ENCODE assay signal across 28 cellular contexts in the genomic region with DNA sequence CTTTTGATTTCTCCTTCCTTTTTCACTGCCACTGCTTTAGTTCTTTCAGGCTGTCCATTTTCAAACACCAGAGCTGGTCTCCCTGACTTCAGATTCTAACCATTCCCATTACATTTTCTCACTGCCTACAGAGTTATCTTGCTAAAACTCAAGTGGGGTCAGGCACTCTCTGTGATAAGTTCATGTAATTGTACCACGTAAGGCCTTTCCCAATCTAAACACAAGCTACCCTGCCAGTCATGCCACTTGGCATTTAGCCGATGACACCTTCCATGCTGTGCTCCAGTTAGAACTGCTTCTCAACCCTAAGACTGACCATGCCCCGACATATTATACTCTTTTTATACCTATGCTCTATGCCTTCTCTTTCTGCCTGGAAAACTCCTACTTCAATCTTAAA.
"Had no signal": no experiment of that assay in that cellular context is flagged by ENCODE, and none has a peak within 500 bp of the region (broad histone marks: within the 10 kb centered on the region; RNA-seq: fewer than 3 reads in every experiment).

No MANE protein-coding gene starts in this region.

- H3K36me3 Mint-ChIP-seq: activated CD4-positive, alpha-beta memory T cell treated with anti-CD3 and anti-CD28 coated beads for 36 hours; activated naive CD8-positive, alpha-beta T cell had no signal

- H3K27ac ChIP-seq: brain microvascular endothelial cell, esophagus muscularis mucosa, foreskin keratinocyte, gastrocnemius medialis, heart left ventricle had no signal

- H3K4me1 Mint-ChIP-seq: activated CD4-positive, alpha-beta T cell treated with anti-CD3 and anti-CD28 coated beads for 36 hours; activated CD4-positive, alpha-beta T cell treated with anti-CD3 and anti-CD28 coated beads, Interleukin-2, amount 10 ng/mL, durations not matched to agents 24 days and 14 days had no signal

- ATAC-seq: activated CD4-positive, alpha-beta T cell treated with anti-CD3 and anti-CD28 coated beads for 36 hours; activated T-cell treated with anti-CD3 and anti-CD28 coated beads, Interleukin-2, amount 50 U/mL, for 72 hours; effector memory CD8-positive, alpha-beta T cell; foreskin keratinocyte; gastrocnemius medialis; heart left ventricle had no signal

- H3K4me1 ChIP-seq: esophagus muscularis mucosa, foreskin keratinocyte, gastrocnemius medialis, heart left ventricle had no signal

- H3K4me3 Mint-ChIP-seq: activated CD4-positive, alpha-beta memory T cell treated with anti-CD3 and anti-CD28 coated beads for 36 hours; activated CD4-positive, alpha-beta T cell treated with anti-CD3 and anti-CD28 coated beads for 36 hours; activated CD4-positive, alpha-beta T cell treated with anti-CD3 and anti-CD28 coated beads, Interleukin-2, amount 10 ng/mL, durations not matched to agents 24 days and 14 days; activated naive CD8-positive, alpha-beta T cell; activated T-cell treated with anti-CD3 and anti-CD28 coated beads, Interleukin-2, amount 50 U/mL, for 24 hours; activated T-cell treated with anti-CD3 and anti-CD28 coated beads, Interleukin-2, amount 50 U/mL, for 72 hours; effector memory CD8-positive, alpha-beta T cell had no signal

- H3K9me3 ChIP-seq: gastrocnemius medialis had no signal

- H3K4me3 ChIP-seq: esophagus muscularis mucosa, gastrocnemius medialis, heart left ventricle had no signal

- H3K36me3 ChIP-seq: brain microvascular endothelial cell, esophagus muscularis mucosa, gastrocnemius medialis, heart left ventricle had no signal

- DNase-seq: activated CD4-positive, alpha-beta memory T cell treated with anti-CD3 and anti-CD28 coated beads for 36 hours; activated CD4-positive, alpha-beta T cell treated with anti-CD3 and anti-CD28 coated beads for 36 hours; activated CD4-positive, alpha-beta T cell treated with anti-CD3 and anti-CD28 coated beads, Interleukin-2, amount 10 ng/mL, durations not matched to agents 24 days and 14 days; activated CD4-positive, CD25-positive, alpha-beta regulatory T cell; activated CD4-positive, CD25-positive, alpha-beta regulatory T cell treated with anti-CD3 and anti-CD28 coated beads, Interleukin-2, amount 50 U/mL, for 72 hours; activated CD8-positive, alpha-beta memory T cell treated with anti-CD3 and anti-CD28 coated beads, Interleukin-2, amount 50 U/mL, for 48 hours; activated gamma-delta T cell treated with Interleukin-2 at 50 U/mL for 16 hours; activated naive CD4-positive, alpha-beta T cell treated with anti-CD3 and anti-CD28 coated beads, Interleukin-2, amount 50 U/mL, for 16 hours; activated naive CD4-positive, alpha-beta T cell treated with Interleukin-2 at 50 U/mL for 16 hours; activated T-cell treated with anti-CD3 and anti-CD28 coated beads for 4 hours; activated T-cell treated with anti-CD3 and anti-CD28 coated beads, Interleukin-2, amount 50 U/mL, for 24 hours; activated T-cell treated with anti-CD3 and anti-CD28 coated beads, Interleukin-2, amount 50 U/mL, for 72 hours; amniotic stem cell; anterior cingulate cortex; brain microvascular endothelial cell; caudate nucleus; cortex of kidney; dermis blood vessel endothelial cell; effector CD4-positive, alpha-beta T cell; effector memory CD8-positive, alpha-beta T cell; erythroblast; foreskin keratinocyte; gastrocnemius medialis; glutamatergic neuron; heart left ventricle; T-helper 2 cell had no signal

- H3K27me3 ChIP-seq: brain microvascular endothelial cell, esophagus muscularis mucosa, foreskin keratinocyte, gastrocnemius medialis, heart left ventricle had no signal

- H3K27me3 Mint-ChIP-seq: activated CD4-positive, alpha-beta memory T cell treated with anti-CD3 and anti-CD28 coated beads for 36 hours; activated CD4-positive, alpha-beta T cell treated with anti-CD3 and anti-CD28 coated beads for 36 hours; activated CD4-positive, alpha-beta T cell treated with anti-CD3 and anti-CD28 coated beads, Interleukin-2, amount 10 ng/mL, durations not matched to agents 24 days and 14 days; activated naive CD8-positive, alpha-beta T cell; activated T-cell treated with anti-CD3 and anti-CD28 coated beads, Interleukin-2, amount 50 U/mL, for 24 hours; effector memory CD8-positive, alpha-beta T cell had no signal

- H3K27ac Mint-ChIP-seq: activated CD4-positive, alpha-beta memory T cell treated with anti-CD3 and anti-CD28 coated beads for 36 hours; activated CD4-positive, alpha-beta T cell treated with anti-CD3 and anti-CD28 coated beads for 36 hours; activated CD4-positive, alpha-beta T cell treated with anti-CD3 and anti-CD28 coated beads, Interleukin-2, amount 10 ng/mL, durations not matched to agents 24 days and 14 days; activated naive CD8-positive, alpha-beta T cell; activated T-cell treated with anti-CD3 and anti-CD28 coated beads, Interleukin-2, amount 50 U/mL, for 24 hours; activated T-cell treated with anti-CD3 and anti-CD28 coated beads, Interleukin-2, amount 50 U/mL, for 72 hours; effector memory CD8-positive, alpha-beta T cell had no signal
